In the genomic region with DNA sequence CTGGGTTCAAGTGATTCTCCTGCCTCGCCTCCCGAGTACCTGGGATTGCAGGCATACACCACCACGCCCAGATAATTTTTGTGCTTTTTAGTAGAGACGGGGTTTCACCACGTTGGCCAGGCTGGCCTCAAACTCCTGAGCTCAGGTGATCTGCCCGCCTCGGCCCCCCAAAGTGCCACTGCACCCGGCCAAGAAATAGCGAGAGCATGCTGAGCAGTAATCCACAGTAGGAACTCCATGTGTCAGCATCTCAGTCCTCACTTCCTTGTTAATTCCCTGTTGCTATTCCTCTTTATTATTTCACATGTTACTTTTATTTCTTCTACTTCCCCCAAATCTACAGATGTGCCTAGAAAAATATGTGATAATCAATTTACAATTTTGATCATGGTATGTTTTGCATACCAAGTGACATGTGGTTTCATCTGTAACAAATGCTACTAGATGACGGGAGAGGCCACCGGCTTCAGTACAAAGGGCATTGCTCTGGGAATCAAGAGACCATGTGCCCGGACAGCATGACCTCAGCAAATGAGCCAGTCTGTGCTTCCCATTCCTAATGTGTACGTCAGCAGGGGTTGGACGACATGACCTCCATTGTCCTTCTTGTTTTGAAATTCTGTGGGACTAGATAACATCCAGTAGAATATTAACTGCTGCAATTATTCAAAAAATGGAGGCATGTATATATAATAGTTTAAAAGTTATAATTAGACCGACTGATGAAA, we compare ENCODE assay signal across 11 cellular contexts.
A peak's percentile ranks its signal among the peaks of the same experiment; 100 is the strongest.
DNase-seq lines count a peak whose midpoint lies in the region; ATAC-seq and TF ChIP-seq lines count a peak whose summit lies in the region.
"Had no signal": no experiment of that assay in that cellular context is flagged by ENCODE, and none has a peak within 500 bp of the region (broad histone marks: within the 10 kb centered on the region; RNA-seq: fewer than 3 reads in every experiment).

No MANE protein-coding gene starts in this region.

- no peaks in the 10 kb centered on the region for H3K27me3 Mint-ChIP-seq in activated naive CD4-positive, alpha-beta T cell treated with anti-CD3 and anti-CD28 coated beads for 36 hours (ENCODE audit: low read depth)
- no peaks in the 10 kb centered on the region for H3K27me3 Mint-ChIP-seq in mesothelial cell of epicardium (ENCODE audit: low read depth)

- WGBS in mesenchymal stem cell, result 96% methylated on average over 12 of the region's 15 CpGs

- no peak overlapping the region for H3K4me2 ChIP-seq in mesenchymal stem cell (ENCODE audit: low read length, poor library complexity, severe bottlenecking)

- H3K14ac ChIP-seq in mesenchymal stem cell (ENCODE audit: low read length in 2 of 2), result no peak overlapping the region

- no peak overlapping the region for H4K91ac ChIP-seq in mesenchymal stem cell (ENCODE audit: low read length)

- H3K79me1 ChIP-seq in mesenchymal stem cell (replicated peaks; ENCODE audit: low read length, poor library complexity, severe bottlenecking), result no peaks in the 10 kb centered on the region

- H3K27ac ChIP-seq in mesenchymal stem cell (ENCODE audit: low read length, poor library complexity, severe bottlenecking) (no peak overlapping the region), upper lobe of right lung (no peak overlapping the region)
- H3K27ac ChIP-seq: HL-60 had no signal

- no peak overlapping the region for H2BK15ac ChIP-seq in mesenchymal stem cell (ENCODE audit: low read depth, poor library complexity, severe bottlenecking)

- H3K27me3 ChIP-seq in mesenchymal stem cell (ENCODE audit: control insufficient read depth in 1 of 2, insufficient read depth in 1 of 2, low read length in 2 of 2) (no peaks in the 10 kb centered on the region), upper lobe of right lung (no peaks in the 10 kb centered on the region)

- no peaks in the 10 kb centered on the region for H3K9me3 Mint-ChIP-seq in activated naive CD4-positive, alpha-beta T cell treated with anti-CD3 and anti-CD28 coated beads for 36 hours
- H3K9me3 Mint-ChIP-seq in mesothelial cell of epicardium, result peaks cover 5% of the 10 kb centered on the region

- no peak overlapping the region for H3K9ac ChIP-seq in mesenchymal stem cell (ENCODE audit: low read length)

- TF ChIP-seq CTCF in epithelial cell of proximal tubule (conservative IDR thresholded peaks at IDR 0.05; ENCODE audit: low read depth, low read length) (no peak), upper lobe of right lung (IDR thresholded peaks at IDR 0.05) (no peak), mesothelial cell of epicardium (IDR thresholded peaks at IDR 0.05; ENCODE audit: unreplicated experiment) (no peak)

- peak overlapping the region; percentile 46 for H3K27ac Mint-ChIP-seq in activated naive CD4-positive, alpha-beta T cell treated with anti-CD3 and anti-CD28 coated beads for 36 hours
- H3K27ac Mint-ChIP-seq in mesothelial cell of epicardium, result no peak overlapping the region

- H4K8ac ChIP-seq in mesenchymal stem cell (ENCODE audit: low read length), result no peak overlapping the region

- peaks cover 39% of the 10 kb centered on the region for H3K36me3 Mint-ChIP-seq in activated naive CD4-positive, alpha-beta T cell treated with anti-CD3 and anti-CD28 coated beads for 36 hours (ENCODE audit: low read depth)
- H3K36me3 Mint-ChIP-seq in mesothelial cell of epicardium, result peaks cover 31% of the 10 kb centered on the region

- no peak overlapping the region for H2BK5ac ChIP-seq in mesenchymal stem cell (ENCODE audit: low read depth, low read length, poor library complexity, severe bottlenecking)

- H3K36me3 ChIP-seq in mesenchymal stem cell (ENCODE audit: control insufficient read depth in 1 of 2, insufficient read depth in 2 of 2, low read depth in 1 of 2, low read length in 2 of 2), result peaks cover 0 to 26% of the 10 kb centered on the region in 2 experiments
- peaks cover 27% of the 10 kb centered on the region for H3K36me3 ChIP-seq in upper lobe of right lung

- intact Hi-C loops in activated naive CD4-positive, alpha-beta T cell treated with anti-CD3 and anti-CD28 coated beads for 36 hours (cut with micrococcal nuclease), result no loop called here
- intact Hi-C loops in upper lobe of right lung (cut with DNase I), result no loop called here

- no peak overlapping the region for H2AK5ac ChIP-seq in mesenchymal stem cell (ENCODE audit: low read length, severe bottlenecking)

- peaks cover 42% of the 10 kb centered on the region for H3K4me1 Mint-ChIP-seq in activated naive CD4-positive, alpha-beta T cell treated with anti-CD3 and anti-CD28 coated beads for 36 hours (ENCODE audit: low read depth)
- H3K4me1 Mint-ChIP-seq in mesothelial cell of epicardium, result no peaks in the 10 kb centered on the region

- H3K4me1 ChIP-seq in mesenchymal stem cell (ENCODE audit: control insufficient read depth, insufficient read depth, low read depth, low read length) (peaks cover 2% of the 10 kb centered on the region), upper lobe of right lung (no peaks in the 10 kb centered on the region)

- H3K4me3 ChIP-seq in epithelial cell of proximal tubule (ENCODE audit: low read depth, low read length) (no peak overlapping the region), mesenchymal stem cell (ENCODE audit: insufficient read depth in 1 of 2, low read depth in 1 of 2, low read length in 2 of 2) (no peak overlapping the region), upper lobe of right lung (no peak overlapping the region)

- H3K4ac ChIP-seq in mesenchymal stem cell (ENCODE audit: low read depth in 1 of 2, low read length in 2 of 2), result no peak overlapping the region

- H3K9me3 ChIP-seq in mesenchymal stem cell (ENCODE audit: control insufficient read depth, low read length), result no peaks in the 10 kb centered on the region
- no peaks in the 10 kb centered on the region for H3K9me3 ChIP-seq in upper lobe of right lung

- no peak overlapping the region for H2BK12ac ChIP-seq in mesenchymal stem cell (ENCODE audit: low read length in 2 of 2)

- no peak for DNase-seq in activated naive CD4-positive, alpha-beta T cell treated with anti-CD3 and anti-CD28 coated beads for 36 hours
- DNase-seq in activated naive CD4-positive, alpha-beta T cell treated with Interleukin-2 at 50 U/mL for 16 hours, result no peak
- DNase-seq in epithelial cell of proximal tubule (ENCODE audit: low read depth) (peak; percentile 63), mesenchymal stem cell (peak; percentile 32), upper lobe of right lung (no peak), mesothelial cell of epicardium (ENCODE audit: low spot score in 2 of 2, unreplicated experiment in 2 of 2) (no peak), AG08396 (ENCODE audit: low spot score) (no peak)
- DNase-seq: NCI-H2107, SW 1271 had no signal

- no peak overlapping the region for H3K18ac ChIP-seq in mesenchymal stem cell (ENCODE audit: low read depth in 1 of 2, low read length in 2 of 2)

- no peak overlapping the region for H2AFZ ChIP-seq in mesenchymal stem cell (ENCODE audit: low read depth, low read length)

- ATAC-seq in upper lobe of right lung (peak; percentile 83), HG03196 (IDR thresholded peaks at IDR 0.05; ENCODE audit: unreplicated experiment) (no peak)

- no peak overlapping the region for H3K23ac ChIP-seq in mesenchymal stem cell (ENCODE audit: low read length in 2 of 2)

- CTCF ChIA-PET in activated naive CD4-positive, alpha-beta T cell treated with anti-CD3 and anti-CD28 coated beads for 36 hours (lab: Charles Lee), result no interaction called here

- no peak overlapping the region for H3K4me3 Mint-ChIP-seq in activated naive CD4-positive, alpha-beta T cell treated with anti-CD3 and anti-CD28 coated beads for 36 hours
- no peak overlapping the region for H3K4me3 Mint-ChIP-seq in mesothelial cell of epicardium

- H2BK120ac ChIP-seq in mesenchymal stem cell (ENCODE audit: low read depth, low read length), result no peak overlapping the region

Comparison
In these comparisons a context has a peak if more than half of its experiments do, and no peak if none do; other contexts are left out.
1. DNase-seq: peak in epithelial cell of proximal tubule (single experiment) and mesenchymal stem cell (single experiment); none in activated naive CD4-positive, alpha-beta T cell treated with anti-CD3 and anti-CD28 coated beads for 36 hours (single experiment), activated naive CD4-positive, alpha-beta T cell treated with Interleukin-2 at 50 U/mL for 16 hours (single experiment), upper lobe of right lung (single experiment), mesothelial cell of epicardium (0 of 2) and AG08396 (single experiment).